1 cellular context compared by ENCODE assay signal in the genomic region with DNA sequence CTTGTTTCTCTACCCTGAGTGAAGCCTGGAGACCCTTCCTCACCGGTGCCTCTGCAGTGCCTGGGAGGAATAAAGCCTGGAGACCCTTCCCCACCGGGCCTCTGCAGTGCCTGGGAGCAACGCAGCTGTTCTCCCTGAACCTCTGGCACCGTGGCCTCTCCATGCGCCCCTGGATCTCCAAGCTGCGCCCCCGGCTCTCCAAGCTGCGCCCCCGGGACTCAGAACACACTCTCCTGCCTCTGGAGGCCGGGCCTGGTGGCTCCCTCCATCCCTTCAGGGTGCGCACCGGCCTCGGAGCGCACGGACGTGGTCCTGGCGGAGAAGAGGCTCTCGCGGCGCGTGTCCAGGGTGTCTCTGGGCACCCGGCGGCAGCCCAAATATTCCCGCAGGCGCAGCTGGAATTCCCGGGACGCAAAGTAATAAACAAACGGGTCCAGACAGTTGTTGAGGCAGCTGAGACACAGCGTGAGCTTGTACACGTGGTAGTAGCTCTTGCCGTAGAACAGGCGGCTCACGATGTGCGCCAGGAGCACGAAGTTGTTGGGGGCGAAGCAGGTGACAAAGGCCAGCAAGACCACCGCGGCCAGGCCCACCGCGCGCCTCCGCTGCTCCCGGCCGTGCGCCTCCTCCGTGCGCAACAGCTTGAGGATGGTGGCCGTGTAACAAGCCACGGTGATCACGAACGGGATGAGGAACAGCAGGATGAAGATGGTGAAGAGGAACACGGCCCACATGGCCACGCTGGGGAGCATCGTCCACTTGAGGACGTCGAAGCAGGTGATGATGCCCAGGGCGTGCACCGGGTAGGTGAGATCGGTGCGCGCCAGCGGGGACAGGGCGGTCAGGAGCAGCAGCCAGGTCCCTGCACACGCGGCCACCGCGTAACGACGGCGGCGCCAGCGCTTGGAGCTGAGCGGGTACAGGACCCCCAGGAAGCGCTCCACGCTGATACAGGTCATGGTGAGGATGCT.
TF ChIP-seq lines count a peak whose summit lies in the region.

No MANE protein-coding gene starts in this region.

TF ChIP-seq in GM23338, 12 proteins besides CTCF, POLR2A, EP300 and RAD21 (continued from another document):
- TF ChIP-seq, protein P1, sequence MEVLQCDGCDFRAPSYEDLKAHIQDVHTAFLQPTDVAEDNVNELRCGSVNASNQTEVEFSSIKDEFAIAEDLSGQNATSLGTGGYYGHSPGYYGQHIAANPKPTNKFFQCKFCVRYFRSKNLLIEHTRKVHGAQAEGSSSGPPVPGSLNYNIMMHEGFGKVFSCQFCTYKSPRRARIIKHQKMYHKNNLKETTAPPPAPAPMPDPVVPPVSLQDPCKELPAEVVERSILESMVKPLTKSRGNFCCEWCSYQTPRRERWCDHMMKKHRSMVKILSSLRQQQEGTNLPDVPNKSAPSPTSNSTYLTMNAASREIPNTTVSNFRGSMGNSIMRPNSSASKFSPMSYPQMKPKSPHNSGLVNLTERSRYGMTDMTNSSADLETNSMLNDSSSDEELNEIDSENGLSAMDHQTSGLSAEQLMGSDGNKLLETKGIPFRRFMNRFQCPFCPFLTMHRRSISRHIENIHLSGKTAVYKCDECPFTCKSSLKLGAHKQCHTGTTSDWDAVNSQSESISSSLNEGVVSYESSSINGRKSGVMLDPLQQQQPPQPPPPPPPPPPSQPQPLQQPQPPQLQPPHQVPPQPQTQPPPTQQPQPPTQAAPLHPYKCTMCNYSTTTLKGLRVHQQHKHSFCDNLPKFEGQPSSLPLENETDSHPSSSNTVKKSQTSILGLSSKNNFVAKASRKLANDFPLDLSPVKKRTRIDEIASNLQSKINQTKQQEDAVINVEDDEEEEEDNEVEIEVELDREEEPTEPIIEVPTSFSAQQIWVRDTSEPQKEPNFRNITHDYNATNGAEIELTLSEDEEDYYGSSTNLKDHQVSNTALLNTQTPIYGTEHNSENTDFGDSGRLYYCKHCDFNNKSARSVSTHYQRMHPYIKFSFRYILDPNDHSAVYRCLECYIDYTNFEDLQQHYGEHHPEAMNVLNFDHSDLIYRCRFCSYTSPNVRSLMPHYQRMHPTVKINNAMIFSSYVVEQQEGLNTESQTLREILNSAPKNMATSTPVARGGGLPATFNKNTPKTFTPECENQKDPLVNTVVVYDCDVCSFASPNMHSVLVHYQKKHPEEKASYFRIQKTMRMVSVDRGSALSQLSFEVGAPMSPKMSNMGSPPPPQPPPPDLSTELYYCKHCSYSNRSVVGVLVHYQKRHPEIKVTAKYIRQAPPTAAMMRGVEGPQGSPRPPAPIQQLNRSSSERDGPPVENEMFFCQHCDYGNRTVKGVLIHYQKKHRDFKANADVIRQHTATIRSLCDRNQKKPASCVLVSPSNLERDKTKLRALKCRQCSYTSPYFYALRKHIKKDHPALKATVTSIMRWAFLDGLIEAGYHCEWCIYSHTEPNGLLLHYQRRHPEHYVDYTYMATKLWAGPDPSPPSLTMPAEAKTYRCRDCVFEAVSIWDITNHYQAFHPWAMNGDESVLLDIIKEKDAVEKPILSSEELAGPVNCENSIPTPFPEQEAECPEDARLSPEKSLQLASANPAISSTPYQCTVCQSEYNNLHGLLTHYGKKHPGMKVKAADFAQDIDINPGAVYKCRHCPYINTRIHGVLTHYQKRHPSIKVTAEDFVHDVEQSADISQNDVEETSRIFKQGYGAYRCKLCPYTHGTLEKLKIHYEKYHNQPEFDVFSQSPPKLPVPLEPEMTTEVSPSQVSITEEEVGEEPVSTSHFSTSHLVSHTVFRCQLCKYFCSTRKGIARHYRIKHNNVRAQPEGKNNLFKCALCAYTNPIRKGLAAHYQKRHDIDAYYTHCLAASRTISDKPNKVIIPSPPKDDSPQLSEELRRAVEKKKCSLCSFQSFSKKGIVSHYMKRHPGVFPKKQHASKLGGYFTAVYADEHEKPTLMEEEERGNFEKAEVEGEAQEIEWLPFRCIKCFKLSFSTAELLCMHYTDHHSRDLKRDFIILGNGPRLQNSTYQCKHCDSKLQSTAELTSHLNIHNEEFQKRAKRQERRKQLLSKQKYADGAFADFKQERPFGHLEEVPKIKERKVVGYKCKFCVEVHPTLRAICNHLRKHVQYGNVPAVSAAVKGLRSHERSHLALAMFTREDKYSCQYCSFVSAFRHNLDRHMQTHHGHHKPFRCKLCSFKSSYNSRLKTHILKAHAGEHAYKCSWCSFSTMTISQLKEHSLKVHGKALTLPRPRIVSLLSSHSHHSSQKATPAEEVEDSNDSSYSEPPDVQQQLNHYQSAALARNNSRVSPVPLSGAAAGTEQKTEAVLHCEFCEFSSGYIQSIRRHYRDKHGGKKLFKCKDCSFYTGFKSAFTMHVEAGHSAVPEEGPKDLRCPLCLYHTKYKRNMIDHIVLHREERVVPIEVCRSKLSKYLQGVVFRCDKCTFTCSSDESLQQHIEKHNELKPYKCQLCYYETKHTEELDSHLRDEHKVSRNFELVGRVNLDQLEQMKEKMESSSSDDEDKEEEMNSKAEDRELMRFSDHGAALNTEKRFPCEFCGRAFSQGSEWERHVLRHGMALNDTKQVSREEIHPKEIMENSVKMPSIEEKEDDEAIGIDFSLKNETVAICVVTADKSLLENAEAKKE (CRISPR knock-in tag; IDR thresholded peaks at IDR 0.05) = no peak
- TF ChIP-seq EZH2phosphoT487 (IDR thresholded peaks at IDR 0.05; ENCODE audit: unreplicated experiment) = no peak
- TF ChIP-seq ZNF114 (CRISPR knock-in tag; IDR thresholded peaks at IDR 0.05) = no peak
- no peak for TF ChIP-seq NANOG (IDR thresholded peaks at IDR 0.05; ENCODE audit: borderline replicate concordance)
- TF ChIP-seq, protein P2, sequence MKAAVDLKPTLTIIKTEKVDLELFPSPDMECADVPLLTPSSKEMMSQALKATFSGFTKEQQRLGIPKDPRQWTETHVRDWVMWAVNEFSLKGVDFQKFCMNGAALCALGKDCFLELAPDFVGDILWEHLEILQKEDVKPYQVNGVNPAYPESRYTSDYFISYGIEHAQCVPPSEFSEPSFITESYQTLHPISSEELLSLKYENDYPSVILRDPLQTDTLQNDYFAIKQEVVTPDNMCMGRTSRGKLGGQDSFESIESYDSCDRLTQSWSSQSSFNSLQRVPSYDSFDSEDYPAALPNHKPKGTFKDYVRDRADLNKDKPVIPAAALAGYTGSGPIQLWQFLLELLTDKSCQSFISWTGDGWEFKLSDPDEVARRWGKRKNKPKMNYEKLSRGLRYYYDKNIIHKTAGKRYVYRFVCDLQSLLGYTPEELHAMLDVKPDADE (IDR thresholded peaks at IDR 0.05) = no peak
- no peak for TF ChIP-seq ZNF331 (CRISPR knock-in tag; IDR thresholded peaks at IDR 0.05; ENCODE audit: low read depth)
- no peak for TF ChIP-seq EZH2 (IDR thresholded peaks at IDR 0.05; ENCODE audit: low read depth, unreplicated experiment)
- TF ChIP-seq STAT1 (IDR thresholded peaks at IDR 0.05; ENCODE audit: unreplicated experiment) = no peak
- no peak for TF ChIP-seq JUNB (IDR thresholded peaks at IDR 0.05; ENCODE audit: unreplicated experiment)
- no peak for TF ChIP-seq POLR2AphosphoS5 (IDR thresholded peaks at IDR 0.05; ENCODE audit: low read depth)
